ENCODE assay signal across 8 cellular contexts in genomic region chr11:99791354-99791753, GRCh38.
"Had no signal": no experiment of that assay in that cellular context is flagged by ENCODE, and none has a peak within 500 bp of the region (broad histone marks: within the 10 kb centered on the region; RNA-seq: fewer than 3 reads in every experiment).

No MANE protein-coding gene starts in this region.

- H3K4me3 ChIP-seq: GM12878 had no signal

- DNase-seq: GDM1, GF-D8 had no signal

- FAIRE-seq: G401.6, GM12878, GM12891, GM12892, GM18507, GM19239 had no signal

- ATAC-seq: GM12878 had no signal
